Comparison of ENCODE assay signal across 17 cellular contexts in the genomic region with DNA sequence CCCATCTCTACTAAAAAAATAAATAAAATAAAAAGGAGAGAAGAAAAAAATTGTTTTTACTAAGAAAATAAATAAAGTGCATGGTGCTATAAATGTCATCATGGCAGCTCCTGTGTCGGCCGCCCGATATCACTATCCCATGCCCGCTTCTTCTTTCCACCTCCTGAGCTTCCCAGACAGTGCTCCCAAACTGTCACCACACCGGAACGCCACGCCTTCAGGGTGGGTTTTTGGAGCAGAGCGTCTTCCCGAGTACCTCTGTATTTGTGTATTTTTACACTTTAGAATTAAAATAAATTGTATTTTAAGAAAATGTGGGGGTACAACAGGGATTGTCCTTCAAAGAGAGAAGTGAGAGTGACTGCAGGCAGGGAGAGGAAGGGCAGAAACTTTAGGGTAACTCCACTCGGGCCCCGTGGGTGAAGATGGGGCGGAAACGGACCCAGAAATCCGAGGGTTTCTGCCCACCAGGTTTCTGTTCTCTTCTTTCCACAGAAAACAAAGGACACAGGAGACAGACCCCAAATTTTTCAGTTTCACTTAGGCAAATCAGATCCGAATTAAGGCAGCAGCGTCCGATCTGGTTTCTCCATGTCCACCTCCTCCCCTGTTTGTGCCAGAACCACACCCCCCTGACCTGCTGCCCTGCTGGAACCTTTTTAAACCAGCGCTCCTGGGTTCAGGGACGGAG. TPM values are rescaled to one million over a fixed set of nuclear protein-coding genes. Genes with fewer than 3 reads are reported as not detected.
DNase-seq lines count a peak whose midpoint lies in the region; ATAC-seq, FAIRE-seq and TF ChIP-seq lines count a peak whose summit lies in the region.
"Had no signal": no experiment of that assay in that cellular context is flagged by ENCODE, and none has a peak within 500 bp of the region (broad histone marks: within the 10 kb centered on the region; RNA-seq: fewer than 3 reads in every experiment).

No MANE protein-coding gene starts in this region.

- peak overlapping the region; percentile 46 to 93 (median 74) for H3K4me2 ChIP-seq in BLaER1 treated with 17β-estradiol and CSF1 and Interleukin-3, amounts not matched to agents 10 nM and 100 nM

- H3K27ac ChIP-seq in BLaER1 treated with 17β-estradiol and CSF1 and Interleukin-3, amounts not matched to agents 10 nM and 100 nM: peak overlapping the region; percentile 62 to 97 (median 90); a peak in 21 of 22 replicates
- H3K27ac ChIP-seq: ovary, testis had no signal

- peaks cover 0 to 10% (median 0%) of the 10 kb centered on the region in 11 experiments; a peak in 1 of 22 replicates for H3K9me3 ChIP-seq in BLaER1 treated with 17β-estradiol and CSF1 and Interleukin-3, amounts not matched to agents 10 nM and 100 nM (replicated peaks in 1 of 11)
- H3K9me3 ChIP-seq: ovary, testis had no signal

- H3K36me3 Mint-ChIP-seq in activated T-helper 2 cell treated with anti-CD3 and anti-CD28 coated beads, Interferon-gamma antibody, Interleukin-2, Interleukin-4, amounts not matched to agents 10 μg/mL and 5 μg/mL and 100 μg/mL, durations not matched to agents 14 hours and 24 hours and 36 hours (ENCODE audit: low read depth): no peaks in the 10 kb centered on the region
- no peaks in the 10 kb centered on the region for H3K36me3 Mint-ChIP-seq in natural killer cell treated with Interleukin-12 subunit alpha and Interleukin-12 subunit beta and Interleukin-15 and Interleukin-18, amount 100 ng/mL, for 72 hours
- no peaks in the 10 kb centered on the region for H3K36me3 Mint-ChIP-seq in mesothelial cell of epicardium
- H3K36me3 Mint-ChIP-seq: CD4-positive, CD25-positive, alpha-beta regulatory T cell had no signal

- H4K20me1 ChIP-seq in BLaER1 treated with 17β-estradiol and CSF1 and Interleukin-3, amounts not matched to agents 10 nM and 100 nM: no peaks in the 10 kb centered on the region; a peak in 1 of 22 replicates

- no peak for TF ChIP-seq POLR2A in GM12892 (IDR thresholded peaks at IDR 0.05; ENCODE audit: low read depth, low read length)

- FAIRE-seq in GM12892 (lab: Jason Lieb, UNC): peak; percentile 66

- H3K9me3 Mint-ChIP-seq in activated T-helper 2 cell treated with anti-CD3 and anti-CD28 coated beads, Interferon-gamma antibody, Interleukin-2, Interleukin-4, amounts not matched to agents 10 μg/mL and 5 μg/mL and 100 μg/mL, durations not matched to agents 14 hours and 24 hours and 36 hours: no peaks in the 10 kb centered on the region
- no peaks in the 10 kb centered on the region for H3K9me3 Mint-ChIP-seq in natural killer cell treated with Interleukin-12 subunit alpha and Interleukin-12 subunit beta and Interleukin-15 and Interleukin-18, amount 100 ng/mL, for 72 hours
- H3K9me3 Mint-ChIP-seq in mesothelial cell of epicardium: no peaks in the 10 kb centered on the region

- H3K36me3 ChIP-seq in BLaER1 treated with 17β-estradiol and CSF1 and Interleukin-3, amounts not matched to agents 10 nM and 100 nM: peaks cover 0 to 8% (median 0%) of the 10 kb centered on the region in 11 experiments; a peak in 3 of 22 replicates
- H3K36me3 ChIP-seq: ovary had no signal

- no peak for ATAC-seq in natural killer cell treated with Interleukin-12 subunit alpha and Interleukin-12 subunit beta and Interleukin-15 and Interleukin-18, amount 100 ng/mL, for 72 hours

- DNase-seq in GM12892 (ENCODE audit: insufficient read length): no peak
- DNase-seq in activated T-helper 2 cell treated with anti-CD3 and anti-CD28 coated beads, Interferon-gamma antibody, Interleukin-2, Interleukin-4, amounts not matched to agents 10 μg/mL and 5 μg/mL and 100 μg/mL, durations not matched to agents 14 hours and 24 hours and 36 hours (ENCODE audit: low spot score): no peak
- no peak for DNase-seq in natural killer cell treated with Interleukin-12 subunit alpha and Interleukin-12 subunit beta and Interleukin-15 and Interleukin-18, amount 100 ng/mL, for 72 hours (ENCODE audit: low spot score)
- no peak for DNase-seq in mucosa of gallbladder (ENCODE audit: low spot score)
- DNase-seq in A172 (ENCODE audit: low spot score): no peak
- no peak for DNase-seq in mesothelial cell of epicardium (ENCODE audit: low spot score in 2 of 2, unreplicated experiment in 2 of 2)
- DNase-seq in ureter (ENCODE audit: low spot score): no peak
- DNase-seq: activated CD4-positive, alpha-beta T cell treated with anti-CD3 and anti-CD28 coated beads for 1 hour; DND-41; KG1; NCI-H526; ovary; testis had no signal

- no peak for TF ChIP-seq CTCF in mesothelial cell of epicardium (IDR thresholded peaks at IDR 0.05; ENCODE audit: unreplicated experiment)

- peak overlapping the region; percentile 77 for H3K27ac Mint-ChIP-seq in activated T-helper 2 cell treated with anti-CD3 and anti-CD28 coated beads, Interferon-gamma antibody, Interleukin-2, Interleukin-4, amounts not matched to agents 10 μg/mL and 5 μg/mL and 100 μg/mL, durations not matched to agents 14 hours and 24 hours and 36 hours
- peak overlapping the region; percentile 89 to 96 for H3K27ac Mint-ChIP-seq in natural killer cell treated with Interleukin-12 subunit alpha and Interleukin-12 subunit beta and Interleukin-15 and Interleukin-18, amount 100 ng/mL, for 72 hours
- H3K27ac Mint-ChIP-seq in mesothelial cell of epicardium: no peak overlapping the region

- intact Hi-C loops in activated T-helper 2 cell treated with anti-CD3 and anti-CD28 coated beads, Interferon-gamma antibody, Interleukin-2, Interleukin-4, amounts not matched to agents 10 μg/mL and 5 μg/mL and 100 μg/mL, durations not matched to agents 14 hours and 24 hours and 36 hours (cut with micrococcal nuclease): loop anchor here (5.0 to 10.0 kb wide), 3 partner anchors 84 to 147 kb away; a partner anchor contains a TSS

- peak overlapping the region in 1 of 10 experiments; percentile 24; a peak in 1 of 20 replicates for H3K4me3 ChIP-seq in BLaER1 treated with 17β-estradiol and CSF1 and Interleukin-3, amounts not matched to agents 10 nM and 100 nM
- H3K4me3 ChIP-seq: ovary, testis had no signal

- H3K4me1 Mint-ChIP-seq in activated T-helper 2 cell treated with anti-CD3 and anti-CD28 coated beads, Interferon-gamma antibody, Interleukin-2, Interleukin-4, amounts not matched to agents 10 μg/mL and 5 μg/mL and 100 μg/mL, durations not matched to agents 14 hours and 24 hours and 36 hours (ENCODE audit: low read depth): peaks cover 54% of the 10 kb centered on the region
- H3K4me1 Mint-ChIP-seq in natural killer cell treated with Interleukin-12 subunit alpha and Interleukin-12 subunit beta and Interleukin-15 and Interleukin-18, amount 100 ng/mL, for 72 hours (ENCODE audit: low read depth in 2 of 2): peaks cover 80 to 83% of the 10 kb centered on the region in 2 donors
- H3K4me1 Mint-ChIP-seq in mesothelial cell of epicardium: no peaks in the 10 kb centered on the region

- H3K4me3 Mint-ChIP-seq in activated T-helper 2 cell treated with anti-CD3 and anti-CD28 coated beads, Interferon-gamma antibody, Interleukin-2, Interleukin-4, amounts not matched to agents 10 μg/mL and 5 μg/mL and 100 μg/mL, durations not matched to agents 14 hours and 24 hours and 36 hours (ENCODE audit: low read depth): no peak overlapping the region
- H3K4me3 Mint-ChIP-seq in natural killer cell treated with Interleukin-12 subunit alpha and Interleukin-12 subunit beta and Interleukin-15 and Interleukin-18, amount 100 ng/mL, for 72 hours: peak overlapping the region; percentile 76
- H3K4me3 Mint-ChIP-seq in mesothelial cell of epicardium: no peak overlapping the region
- H3K4me3 Mint-ChIP-seq: CD4-positive, CD25-positive, alpha-beta regulatory T cell had no signal

- H3K4me1 ChIP-seq in BLaER1 treated with 17β-estradiol and CSF1 and Interleukin-3, amounts not matched to agents 10 nM and 100 nM: peaks cover 37 to 99% (median 80%) of the 10 kb centered on the region in 10 experiments
- H3K4me1 ChIP-seq: testis had no signal

- H3K27me3 ChIP-seq in BLaER1 treated with 17β-estradiol and CSF1 and Interleukin-3, amounts not matched to agents 10 nM and 100 nM: no peaks in the 10 kb centered on the region
- H3K27me3 ChIP-seq: ovary, testis had no signal

- H3K27me3 Mint-ChIP-seq in activated T-helper 2 cell treated with anti-CD3 and anti-CD28 coated beads, Interferon-gamma antibody, Interleukin-2, Interleukin-4, amounts not matched to agents 10 μg/mL and 5 μg/mL and 100 μg/mL, durations not matched to agents 14 hours and 24 hours and 36 hours (ENCODE audit: low read depth): no peaks in the 10 kb centered on the region
- H3K27me3 Mint-ChIP-seq in natural killer cell treated with Interleukin-12 subunit alpha and Interleukin-12 subunit beta and Interleukin-15 and Interleukin-18, amount 100 ng/mL, for 72 hours: peaks cover 8 to 18% of the 10 kb centered on the region in 2 donors
- peaks cover 35% of the 10 kb centered on the region for H3K27me3 Mint-ChIP-seq in mesothelial cell of epicardium (ENCODE audit: low read depth)

- peak overlapping the region in 9 of 11 experiments; percentile 55 to 84 (median 73); a peak in 16 of 22 replicates for H3K9ac ChIP-seq in BLaER1 treated with 17β-estradiol and CSF1 and Interleukin-3, amounts not matched to agents 10 nM and 100 nM

RNA-seq across cellular contexts. Expression of a gene that starts 3.6 kb away (rescaled TPM):
- 22.0 TPM for polyA plus RNA-seq in GM12892 (2012; ENCODE audit: missing spikeins)
- 56.2 and 56.9 TPM in 2 replicates for total RNA-seq in activated T-helper 2 cell treated with anti-CD3 and anti-CD28 coated beads, Interferon-gamma antibody, Interleukin-2, Interleukin-4, amounts not matched to agents 10 μg/mL and 5 μg/mL and 100 μg/mL, durations not matched to agents 14 hours and 24 hours and 36 hours
- total RNA-seq in natural killer cell treated with Interleukin-12 subunit alpha and Interleukin-12 subunit beta and Interleukin-15 and Interleukin-18, amount 100 ng/mL, for 72 hours: 100 to 1,000 TPM in 1 of 2 donors, 10 to 100 TPM in 1; 62.1 to 124 TPM
- total RNA-seq in mucosa of gallbladder: 16.1 TPM
- 1.5 and 4.1 TPM in 2 replicates for total RNA-seq in A172 (2014; rRNA removed; shearing (Covaris generic))
- not detected in 3 replicates for total RNA-seq in mesothelial cell of epicardium
- total RNA-seq in ureter: 9.6 TPM

RNA-seq across cellular contexts. Expression of a gene that starts 41.7 kb away (rescaled TPM):
- 0.23 TPM for polyA plus RNA-seq in GM12892 (2012; ENCODE audit: missing spikeins)
- total RNA-seq in activated T-helper 2 cell treated with anti-CD3 and anti-CD28 coated beads, Interferon-gamma antibody, Interleukin-2, Interleukin-4, amounts not matched to agents 10 μg/mL and 5 μg/mL and 100 μg/mL, durations not matched to agents 14 hours and 24 hours and 36 hours: 0.18 and 0.21 TPM in 2 replicates
- under 1 TPM in 1 of 2 donors, not detected in 1; 0.47 TPM for total RNA-seq in natural killer cell treated with Interleukin-12 subunit alpha and Interleukin-12 subunit beta and Interleukin-15 and Interleukin-18, amount 100 ng/mL, for 72 hours
- total RNA-seq in mucosa of gallbladder (0.09 TPM), mesothelial cell of epicardium (not detected in 3 replicates), ureter (not detected)
- not detected in 2 replicates for total RNA-seq in A172 (2014; rRNA removed; shearing (Covaris generic))
- total RNA-seq: CD4-positive, CD25-positive, alpha-beta regulatory T cell; lower leg skin; T-helper 1 cell treated with Interleukin-12 subunit alpha and Interleukin-12 subunit beta and Interleukin-4 antibody, amounts not matched to agents 30 ng/mL and 1 ng/mL, for 36 hours had no signal
- polyA plus RNA-seq: CD4-positive, CD25-positive, alpha-beta regulatory T cell had no signal
